ENCODE assay signal across 29 cellular contexts in genomic region chr4:176217510-176217909, GRCh38. TPM values are rescaled to one million over a fixed set of nuclear protein-coding genes. Genes with fewer than 3 reads are reported as not detected.
DNase-seq lines count a peak whose midpoint lies in the region; ATAC-seq, FAIRE-seq and TF ChIP-seq lines count a peak whose summit lies in the region.
"Had no signal": no experiment of that assay in that cellular context is flagged by ENCODE, and none has a peak within 500 bp of the region (broad histone marks: within the 10 kb centered on the region; RNA-seq: fewer than 3 reads in every experiment).

No MANE protein-coding gene starts in this region.

- peak; percentile 43 for ATAC-seq in HG03442 (IDR thresholded peaks at IDR 0.05; ENCODE audit: unreplicated experiment)
- ATAC-seq in RWPE2 (ENCODE audit: low read depth): no peak
- ATAC-seq in GM18861 (IDR thresholded peaks at IDR 0.05; ENCODE audit: unreplicated experiment): no peak
- ATAC-seq: CD8-positive, alpha-beta T cell; HepG2 had no signal

- no peak overlapping the region for H3K27ac Mint-ChIP-seq in osteocyte (ENCODE audit: unreplicated experiment)
- H3K27ac Mint-ChIP-seq: B cell; CD8-positive, alpha-beta T cell had no signal

- H3K27ac ChIP-seq in RWPE2 (ENCODE audit: poor library complexity, severe bottlenecking): no peak overlapping the region
- H3K27ac ChIP-seq: C4-2B had no signal

- POLR2A ChIA-PET in GM10248 (lab: Yijun Ruan, JAX): no interaction called here

- no peaks in the 10 kb centered on the region for H3K36me3 Mint-ChIP-seq in osteocyte (ENCODE audit: unreplicated experiment)
- H3K36me3 Mint-ChIP-seq: CD8-positive, alpha-beta T cell had no signal

- no peak overlapping the region for H3K4me3 ChIP-seq in RWPE2 (ENCODE audit: severe bottlenecking)

- H3K4me1 Mint-ChIP-seq in osteocyte (ENCODE audit: unreplicated experiment): no peaks in the 10 kb centered on the region
- H3K4me1 Mint-ChIP-seq: B cell had no signal

- CTCF ChIA-PET in GM10248 (lab: Yijun Ruan, JAX): interaction anchor here (0.9 to 2.1 kb wide), 5 partner anchors 9 to 27 kb away, joined by 3 to 6 read pairs (median 4); no protein-coding TSS in a partner anchor

- no peaks in the 10 kb centered on the region for H3K27me3 ChIP-seq in RWPE2 (ENCODE audit: insufficient read depth, poor library complexity, severe bottlenecking)

- H3K36me3 ChIP-seq in RWPE2 (ENCODE audit: low read depth): no peaks in the 10 kb centered on the region

- peaks cover 5% of the 10 kb centered on the region for H3K9me3 Mint-ChIP-seq in osteocyte (ENCODE audit: unreplicated experiment)
- H3K9me3 Mint-ChIP-seq: CD8-positive, alpha-beta T cell had no signal

- H3K4me3 Mint-ChIP-seq in osteocyte (ENCODE audit: unreplicated experiment): no peak overlapping the region
- H3K4me3 Mint-ChIP-seq: B cell; CD8-positive, alpha-beta T cell had no signal

- no peak for TF ChIP-seq CTCF in D721Med (IDR thresholded peaks at IDR 0.05; ENCODE audit: insufficient read depth, missing control alignments)
- peak; percentile 19 for TF ChIP-seq CTCF in GM10248 (IDR thresholded peaks at IDR 0.05; ENCODE audit: control extremely low read depth, extremely low read depth, low read depth, missing control alignments)
- peak; percentile 14 for TF ChIP-seq CTCF in RWPE2 (IDR thresholded peaks at IDR 0.05; ENCODE audit: poor library complexity, severe bottlenecking)
- TF ChIP-seq CTCF in osteocyte (IDR thresholded peaks at IDR 0.05): no peak

- FAIRE-seq in D721Med (lab: Jason Lieb, UNC): peak; percentile 74
- FAIRE-seq: GM18507, HepG2 had no signal

- no peak for DNase-seq in D721Med (ENCODE audit: insufficient read length, low spot score)
- DNase-seq in GM10248 (ENCODE audit: extremely low spot score): no peak
- no peak for DNase-seq in RWPE2 (ENCODE audit: low spot score)
- no peak for DNase-seq in osteocyte (ENCODE audit: extremely low spot score, unreplicated experiment)
- DNase-seq in NCI-H524 treated with DMSO at 0.1 percent for 48 hours (lab: John Stamatoyannopoulos, UW): no peak
- DNase-seq: Caco-2; CD8-positive, alpha-beta T cell; DMS 273 treated with DMSO at 0.1 percent for 48 hours; DMS79; EL; GDM1; Karpas-422; NCI-H1092 treated with DMSO at 0.1 percent for 48 hours; NCI-H1436; NCI-H187; NCI-H2107; NCI-H2227 treated with DMSO at 0.1 percent for 48 hours; NCI-H69; NK-92 treated with Interleukin-12 subunit alpha and Interleukin-12 subunit beta, amount 100 ng/mL, for 24 hours; T-helper 2 cell had no signal

- H3K27me3 Mint-ChIP-seq in osteocyte (ENCODE audit: unreplicated experiment): no peaks in the 10 kb centered on the region

- H3K9me3 ChIP-seq in RWPE2 (ENCODE audit: severe bottlenecking): no peaks in the 10 kb centered on the region
- H3K9me3 ChIP-seq: Caco-2 had no signal

- no peaks in the 10 kb centered on the region for H3K4me1 ChIP-seq in RWPE2 (ENCODE audit: insufficient read depth, poor library complexity, severe bottlenecking)
- H3K4me1 ChIP-seq: Caco-2 had no signal

RNA-seq across cellular contexts. Expression of gene SPATA4, which starts 22.1 kb away (rescaled TPM):
- total RNA-seq in osteocyte: 0.76 TPM in 1 of 2 replicates, not detected in the other
- total RNA-seq: A673; B cell; Caco-2; CD8-positive, alpha-beta T cell; H4; HepG2; HT1080 had no signal

RNA-seq across cellular contexts. Expression of gene ASB5, which starts 51.5 kb away (rescaled TPM):
- total RNA-seq in osteocyte: 0.32 TPM in 1 of 2 replicates, not detected in the other
- total RNA-seq: A673; B cell; Caco-2; CD8-positive, alpha-beta T cell; HepG2; HT1080 had no signal

Comparison
In these comparisons a context has a peak if more than half of its experiments do, and no peak if none do; other contexts are left out.
1. CTCF ChIP-seq: peak in GM10248 (single experiment) and RWPE2 (single experiment); none in D721Med (single experiment) and osteocyte (single experiment).